Comparison of ENCODE assay signal across 1 cellular context in genomic region chr2:213284105-213285090, GRCh38.
A peak's percentile ranks its signal among the peaks of the same experiment; 100 is the strongest.
TF ChIP-seq lines count a peak whose summit lies in the region.

Gene SPAG16, plus strand, starts transcription at chr2:213284464.

TF ChIP-seq in SK-N-SH, 30 proteins besides CTCF, POLR2A, EP300 and RAD21 (continued from another document):
- peak; percentile 99 for TF ChIP-seq SIN3A (IDR thresholded peaks at IDR 0.05; ENCODE audit: borderline replicate concordance, low read depth, low read length)
- TF ChIP-seq REST (IDR thresholded peaks at IDR 0.05; ENCODE audit: low read depth, low read length), result no peak
- TF ChIP-seq NFIC (IDR thresholded peaks at IDR 0.05; ENCODE audit: borderline replicate concordance), result no peak
- no peak for TF ChIP-seq EZH2phosphoT487 (IDR thresholded peaks at IDR 0.05; ENCODE audit: borderline replicate concordance, low read depth)
- TF ChIP-seq TAF1 (IDR thresholded peaks at IDR 0.05; ENCODE audit: borderline replicate concordance, low read depth, low read length), result peak; percentile 62
- no peak for TF ChIP-seq USF1 (IDR thresholded peaks at IDR 0.05; ENCODE audit: borderline replicate concordance, low read depth)
- TF ChIP-seq FOXM1 (IDR thresholded peaks at IDR 0.05; ENCODE audit: low read depth), result no peak
- no peak for TF ChIP-seq PBX3 (IDR thresholded peaks at IDR 0.05)
- no peak for TF ChIP-seq IRF3 (IDR thresholded peaks at IDR 0.05; ENCODE audit: low read depth, low read length)
- TF ChIP-seq TEAD4 (IDR thresholded peaks at IDR 0.05; ENCODE audit: borderline replicate concordance, insufficient read depth), result no peak
- TF ChIP-seq GATA2 (CRISPR knock-in tag; IDR thresholded peaks at IDR 0.05), result no peak
- peak; percentile 68 for TF ChIP-seq POLR2AphosphoS5 (IDR thresholded peaks at IDR 0.05; ENCODE audit: low read depth, low read length)
- no peak for TF ChIP-seq NRF1 (IDR thresholded peaks at IDR 0.05; ENCODE audit: low read depth, low read length)
